ENCODE assay signal across 9 cellular contexts in genomic region chr11:118914957-118915356, GRCh38. TPM values are rescaled to one million over a fixed set of nuclear protein-coding genes. Genes with fewer than 3 reads are reported as not detected.
A peak's percentile ranks its signal among the peaks of the same experiment; 100 is the strongest.
DNase-seq lines count a peak whose midpoint lies in the region; ATAC-seq and TF ChIP-seq lines count a peak whose summit lies in the region.
"Not testable (repeated sequence)": the region's sequence is repeated elsewhere in the genome, so short reads cannot be mapped to it uniquely, and the experiment has no call there.
"Had no signal": no experiment of that assay in that cellular context is flagged by ENCODE, and none has a peak within 500 bp of the region (broad histone marks: within the 10 kb centered on the region; RNA-seq: fewer than 3 reads in every experiment).

No MANE protein-coding gene starts in this region.

- POLR2A ChIA-PET in activated naive CD8-positive, alpha-beta T cell treated with anti-CD3 and anti-CD28 coated beads, Interleukin-2, amount 10 ng/mL, durations not matched to agents 7 days and 5 days (lab: Charles Lee): interaction anchor here (1.2 to 3.6 kb wide), 4 partner anchors 38 to 141 kb away, joined by 3 to 30 read pairs (median 6); partner anchors contain the start of genes CENATAC and DDX6

- H3K4me1 ChIP-seq in esophagus (ENCODE audit: control insufficient read depth in 2 of 2, insufficient read depth in 2 of 2, low read length in 1 of 2): peaks cover 37 to 77% of the 10 kb centered on the region in 2 donors
- peaks cover 99% of the 10 kb centered on the region for H3K4me1 ChIP-seq in lower lobe of right lung
- H3K4me1 ChIP-seq in prostate gland (replicated peaks): peaks cover 91% of the 10 kb centered on the region

- H3K27me3 Mint-ChIP-seq in T-helper 1 cell treated with Interleukin-12 subunit alpha and Interleukin-12 subunit beta and Interleukin-4 antibody, amounts not matched to agents 30 μg/mL and 1 μg/mL, for 36 hours (ENCODE audit: low read depth); activated naive CD8-positive, alpha-beta T cell treated with anti-CD3 and anti-CD28 coated beads, Interleukin-2, amount 10 ng/mL, durations not matched to agents 7 days and 5 days; type B pancreatic cell: not testable (repeated sequence)

- not testable (repeated sequence) for H3K27me3 ChIP-seq in esophagus (ENCODE audit: control insufficient read depth in 1 of 2, insufficient read depth in 2 of 2, low read length in 2 of 2); lower lobe of right lung (ENCODE audit: low read depth); prostate gland (replicated peaks; ENCODE audit: insufficient read depth)

- peak overlapping the region; percentile 97 for H3K27ac Mint-ChIP-seq in T-helper 1 cell treated with Interleukin-12 subunit alpha and Interleukin-12 subunit beta and Interleukin-4 antibody, amounts not matched to agents 30 μg/mL and 1 μg/mL, for 36 hours
- peak overlapping the region; percentile 98 for H3K27ac Mint-ChIP-seq in activated naive CD8-positive, alpha-beta T cell treated with anti-CD3 and anti-CD28 coated beads, Interleukin-2, amount 10 ng/mL, durations not matched to agents 7 days and 5 days
- peak overlapping the region; percentile 98 for H3K27ac Mint-ChIP-seq in type B pancreatic cell

- DNase-seq in GM12865 (ENCODE audit: low read depth): peak; percentile 60
- peak; percentile 49 for DNase-seq in NAMALWA (ENCODE audit: low spot score)
- DNase-seq in activated naive CD8-positive, alpha-beta T cell treated with anti-CD3 and anti-CD28 coated beads, Interleukin-2, amount 10 ng/mL, durations not matched to agents 7 days and 5 days: peak; percentile 31
- not testable (repeated sequence) for DNase-seq in lower lobe of right lung; prostate gland (ENCODE audit: low spot score); type B pancreatic cell (ENCODE audit: extremely low spot score, unreplicated experiment)

- H3K36me3 ChIP-seq in esophagus (ENCODE audit: control insufficient read depth in 2 of 2, insufficient read depth in 2 of 2, low read length in 1 of 2); lower lobe of right lung; prostate gland: not testable (repeated sequence)

- H3K4me1 Mint-ChIP-seq in T-helper 1 cell treated with Interleukin-12 subunit alpha and Interleukin-12 subunit beta and Interleukin-4 antibody, amounts not matched to agents 30 μg/mL and 1 μg/mL, for 36 hours (ENCODE audit: low read depth): peaks cover 70% of the 10 kb centered on the region
- peaks cover 79% of the 10 kb centered on the region for H3K4me1 Mint-ChIP-seq in activated naive CD8-positive, alpha-beta T cell treated with anti-CD3 and anti-CD28 coated beads, Interleukin-2, amount 10 ng/mL, durations not matched to agents 7 days and 5 days
- H3K4me1 Mint-ChIP-seq in type B pancreatic cell (ENCODE audit: unreplicated experiment): peaks cover 62% of the 10 kb centered on the region

- peak overlapping the region; percentile 81 for H3K4me3 Mint-ChIP-seq in T-helper 1 cell treated with Interleukin-12 subunit alpha and Interleukin-12 subunit beta and Interleukin-4 antibody, amounts not matched to agents 30 μg/mL and 1 μg/mL, for 36 hours
- H3K4me3 Mint-ChIP-seq in activated naive CD8-positive, alpha-beta T cell treated with anti-CD3 and anti-CD28 coated beads, Interleukin-2, amount 10 ng/mL, durations not matched to agents 7 days and 5 days: peak overlapping the region; percentile 80
- H3K4me3 Mint-ChIP-seq in type B pancreatic cell: peak overlapping the region; percentile 71

- H3K9me3 ChIP-seq in esophagus (ENCODE audit: control insufficient read depth in 2 of 2, insufficient read depth in 1 of 2, low read depth in 1 of 2, low read length in 1 of 2); lower lobe of right lung; prostate gland: not testable (repeated sequence)

- peaks cover 18% of the 10 kb centered on the region for H3K36me3 Mint-ChIP-seq in T-helper 1 cell treated with Interleukin-12 subunit alpha and Interleukin-12 subunit beta and Interleukin-4 antibody, amounts not matched to agents 30 μg/mL and 1 μg/mL, for 36 hours (ENCODE audit: low read depth)
- not testable (repeated sequence) for H3K36me3 Mint-ChIP-seq in activated naive CD8-positive, alpha-beta T cell treated with anti-CD3 and anti-CD28 coated beads, Interleukin-2, amount 10 ng/mL, durations not matched to agents 7 days and 5 days; type B pancreatic cell

- H3K9me3 Mint-ChIP-seq in T-helper 1 cell treated with Interleukin-12 subunit alpha and Interleukin-12 subunit beta and Interleukin-4 antibody, amounts not matched to agents 30 μg/mL and 1 μg/mL, for 36 hours; activated naive CD8-positive, alpha-beta T cell treated with anti-CD3 and anti-CD28 coated beads, Interleukin-2, amount 10 ng/mL, durations not matched to agents 7 days and 5 days; type B pancreatic cell: not testable (repeated sequence)

- not testable (repeated sequence) for TF ChIP-seq CTCF in GM12865 (IDR thresholded peaks at IDR 0.05; ENCODE audit: insufficient read depth, low read depth, low read length, missing control alignments); lower lobe of right lung (IDR thresholded peaks at IDR 0.05); prostate gland (IDR thresholded peaks at IDR 0.05); type B pancreatic cell (conservative IDR thresholded peaks at IDR 0.05)

- 71 to 74% methylated on average over 4 of the region's 4 CpGs for WGBS in esophagus, 2 donors
- WGBS in prostate gland: 69% methylated on average over 4 of the region's 4 CpGs

- not testable (repeated sequence) for H3K4me3 ChIP-seq in GM12865 (ENCODE audit: low read depth, low read length); esophagus (ENCODE audit: low read depth in 1 of 2, low read length in 2 of 2); lower lobe of right lung; prostate gland

- TF ChIP-seq POLR2A in prostate gland (IDR thresholded peaks at IDR 0.05): not testable (repeated sequence)

- intact Hi-C loops in lower lobe of right lung (cut with DNase I); prostate gland (cut with DNase I): not testable (repeated sequence)

- ATAC-seq in activated naive CD8-positive, alpha-beta T cell treated with anti-CD3 and anti-CD28 coated beads, Interleukin-2, amount 10 ng/mL, durations not matched to agents 7 days and 5 days (ENCODE audit: low read depth); lower lobe of right lung: not testable (repeated sequence)

- H3K27ac ChIP-seq in esophagus (ENCODE audit: low read depth in 2 of 2, low read length in 1 of 2): peak overlapping the region; percentile 98 to 99
- H3K27ac ChIP-seq in lower lobe of right lung: peak overlapping the region; percentile 90
- peak overlapping the region; percentile 92 to 97 for H3K27ac ChIP-seq in prostate gland

RNA-seq across cellular contexts. Expression of gene BCL9L, which starts 10.8 kb away (rescaled TPM):
- 100 to 1,000 TPM; 116 to 128 TPM for total RNA-seq in activated naive CD8-positive, alpha-beta T cell treated with anti-CD3 and anti-CD28 coated beads, Interleukin-2, amount 10 ng/mL, durations not matched to agents 7 days and 5 days
- 10 to 100 TPM in 1 of 2 donors, 1 to 10 TPM in 1; 8.5 to 30.4 TPM for polyA plus RNA-seq in esophagus
- total RNA-seq in lower lobe of right lung (48.9 TPM), prostate gland (10 to 100 TPM; 46.6 to 56.8 TPM), type B pancreatic cell (ENCODE audit: low replicate concordance) (44.4 and 77.2 TPM in 2 replicates)

RNA-seq across cellular contexts. Expression of gene CXCR5, which starts 31.3 kb away (rescaled TPM):
- 1 to 10 TPM; 1.9 to 2.2 TPM for total RNA-seq in activated naive CD8-positive, alpha-beta T cell treated with anti-CD3 and anti-CD28 coated beads, Interleukin-2, amount 10 ng/mL, durations not matched to agents 7 days and 5 days
- under 1 TPM; 0.11 to 0.18 TPM for polyA plus RNA-seq in esophagus
- total RNA-seq in lower lobe of right lung (0.09 TPM), prostate gland (under 1 TPM in 1 of 2 donors, not detected in 1; 0.17 TPM), type B pancreatic cell (ENCODE audit: low replicate concordance) (not detected in 2 replicates)
- polyA plus RNA-seq: neural cell had no signal

RNA-seq across cellular contexts. Expression of gene UPK2, which starts 41.1 kb away (rescaled TPM):
- under 1 TPM in 1 of 2 experiments, not detected in 1; 0.44 TPM for total RNA-seq in activated naive CD8-positive, alpha-beta T cell treated with anti-CD3 and anti-CD28 coated beads, Interleukin-2, amount 10 ng/mL, durations not matched to agents 7 days and 5 days
- polyA plus RNA-seq in esophagus: 10 to 100 TPM in 1 of 2 donors, 1 to 10 TPM in 1; 1.1 to 11.2 TPM
- total RNA-seq in lower lobe of right lung (not detected), prostate gland (not detected), type B pancreatic cell (ENCODE audit: low replicate concordance) (26.8 and 30.1 TPM in 2 replicates)
- polyA plus RNA-seq: neural cell had no signal

RNA-seq across cellular contexts. Expression of gene FOXR1, which starts 56.6 kb away (rescaled TPM):
- total RNA-seq in activated naive CD8-positive, alpha-beta T cell treated with anti-CD3 and anti-CD28 coated beads, Interleukin-2, amount 10 ng/mL, durations not matched to agents 7 days and 5 days: not detected
- polyA plus RNA-seq in esophagus: not detected
- total RNA-seq in lower lobe of right lung: not detected
- 1 to 10 TPM in 1 of 2 donors, not detected in 1; 1.8 TPM for total RNA-seq in prostate gland
- total RNA-seq in type B pancreatic cell (ENCODE audit: low replicate concordance): not detected in 2 replicates
- polyA plus RNA-seq: neural cell had no signal

Comparison
In these comparisons a context has a peak if more than half of its experiments do, and no peak if none do; other contexts are left out.
1. RNA of gene UPK2, which starts 41.1 kb away (total RNA-seq): 26.8 to 30.1 TPM in type B pancreatic cell; 0.44 TPM in activated naive CD8-positive, alpha-beta T cell treated with anti-CD3 and anti-CD28 coated beads, Interleukin-2, amount 10 ng/mL, durations not matched to agents 7 days and 5 days, not detected in prostate gland and not detected in lower lobe of right lung (single experiment); every median in the first group is over 10 times any median in the second.
2. Peak in every context shown above with its lines, with median percentiles within 50 percentile points of each other: H3K27ac Mint-ChIP-seq, H3K4me3 Mint-ChIP-seq and H3K27ac ChIP-seq.